In genomic region chr2:69450735-69451416, GRCh38 we compare ENCODE assay signal across 21 cellular contexts.
"Had no signal": no experiment of that assay in that cellular context is flagged by ENCODE, and none has a peak within 500 bp of the region (broad histone marks: within the 10 kb centered on the region; RNA-seq: fewer than 3 reads in every experiment).

No MANE protein-coding gene starts in this region.

- H3K27me3 ChIP-seq: colonic mucosa, heart left ventricle, pancreas, tibial artery had no signal

- H3K9me3 ChIP-seq: colonic mucosa, heart left ventricle, left ventricle myocardium inferior, pancreas, tibial artery had no signal

- H3K27ac ChIP-seq: colonic mucosa, heart left ventricle, left ventricle myocardium inferior, pancreas, tibial artery had no signal

- H3K4me1 ChIP-seq: colonic mucosa, heart left ventricle, left ventricle myocardium inferior, pancreas, tibial artery had no signal

- H3K36me3 ChIP-seq: colonic mucosa, heart left ventricle, left ventricle myocardium inferior, pancreas, tibial artery had no signal

- H3K27me3 Mint-ChIP-seq: activated CD4-positive, alpha-beta memory T cell treated with anti-CD3 and anti-CD28 coated beads for 36 hours; activated naive CD8-positive, alpha-beta T cell treated with anti-CD3 and anti-CD28 coated beads, Interleukin-2, amount 10 ng/mL, durations not matched to agents 7 days and 5 days; stimulated activated naive CD8-positive, alpha-beta T cell treated with anti-CD3 and anti-CD28 coated beads, Interleukin-15, Interleukin-2, amounts not matched to agents 100 ng/mL and 50 ng/mL, for 24 hours had no signal

- H3K4me3 Mint-ChIP-seq: activated CD4-positive, alpha-beta memory T cell treated with anti-CD3 and anti-CD28 coated beads for 36 hours; activated naive CD4-positive, alpha-beta T cell treated with anti-CD3 and anti-CD28 coated beads for 36 hours; activated naive CD8-positive, alpha-beta T cell treated with anti-CD3 and anti-CD28 coated beads, Interleukin-2, amount 10 ng/mL, durations not matched to agents 7 days and 5 days; immature natural killer cell; natural killer cell; stimulated activated naive CD8-positive, alpha-beta T cell treated with anti-CD3 and anti-CD28 coated beads, Interleukin-15, Interleukin-2, amounts not matched to agents 100 ng/mL and 50 ng/mL, for 24 hours; T-helper 1 cell treated with Interleukin-12 subunit alpha and Interleukin-12 subunit beta and Interleukin-4 antibody, amounts not matched to agents 30 μg/mL and 1 μg/mL, for 36 hours had no signal

- H3K36me3 Mint-ChIP-seq: activated CD4-positive, alpha-beta memory T cell treated with anti-CD3 and anti-CD28 coated beads for 36 hours; natural killer cell had no signal

- DNase-seq: activated CD4-positive, alpha-beta memory T cell treated with anti-CD3 and anti-CD28 coated beads for 36 hours; activated CD4-positive, alpha-beta T cell treated with anti-CD3 and anti-CD28 coated beads for 4 hours; activated CD4-positive, CD25-positive, alpha-beta regulatory T cell; activated naive CD4-positive, alpha-beta T cell treated with anti-CD3 and anti-CD28 coated beads for 36 hours; activated naive CD8-positive, alpha-beta T cell treated with anti-CD3 and anti-CD28 coated beads, Interleukin-2, amount 10 ng/mL, durations not matched to agents 7 days and 5 days; activated T-cell treated with anti-CD3 and anti-CD28 coated beads, Interleukin-2, amount 50 U/mL, for 48 hours; amygdala; colonic mucosa; heart left ventricle; immature natural killer cell; kidney glomerular epithelial cell; left ventricle myocardium inferior; midbrain; natural killer cell; pancreas; right cardiac atrium; stimulated activated CD4-positive, alpha-beta T cell treated with anti-CD3 and anti-CD28 coated beads, Interleukin-12 subunit alpha, Interleukin-12 subunit beta, amount 100 ng/mL, for 4 hours; T1000; tibial artery had no signal

- H3K27ac Mint-ChIP-seq: activated CD4-positive, alpha-beta memory T cell treated with anti-CD3 and anti-CD28 coated beads for 36 hours; activated naive CD4-positive, alpha-beta T cell treated with anti-CD3 and anti-CD28 coated beads for 36 hours; activated naive CD8-positive, alpha-beta T cell treated with anti-CD3 and anti-CD28 coated beads, Interleukin-2, amount 10 ng/mL, durations not matched to agents 7 days and 5 days; immature natural killer cell; natural killer cell; stimulated activated naive CD8-positive, alpha-beta T cell treated with anti-CD3 and anti-CD28 coated beads, Interleukin-15, Interleukin-2, amounts not matched to agents 100 ng/mL and 50 ng/mL, for 24 hours; T-helper 1 cell treated with Interleukin-12 subunit alpha and Interleukin-12 subunit beta and Interleukin-4 antibody, amounts not matched to agents 30 μg/mL and 1 μg/mL, for 36 hours had no signal

- H3K4me3 ChIP-seq: colonic mucosa, heart left ventricle, left ventricle myocardium inferior, pancreas, tibial artery had no signal

- H3K9me3 Mint-ChIP-seq: activated CD4-positive, alpha-beta memory T cell treated with anti-CD3 and anti-CD28 coated beads for 36 hours; activated naive CD4-positive, alpha-beta T cell treated with anti-CD3 and anti-CD28 coated beads for 36 hours; activated naive CD8-positive, alpha-beta T cell treated with anti-CD3 and anti-CD28 coated beads, Interleukin-2, amount 10 ng/mL, durations not matched to agents 7 days and 5 days; natural killer cell; stimulated activated naive CD8-positive, alpha-beta T cell treated with anti-CD3 and anti-CD28 coated beads, Interleukin-15, Interleukin-2, amounts not matched to agents 100 ng/mL and 50 ng/mL, for 24 hours; T-helper 1 cell treated with Interleukin-12 subunit alpha and Interleukin-12 subunit beta and Interleukin-4 antibody, amounts not matched to agents 30 μg/mL and 1 μg/mL, for 36 hours had no signal
